Comparison of ENCODE assay signal across 8 cellular contexts in genomic region chr3:69084326-69084667, GRCh38. TPM values are rescaled to one million over a fixed set of nuclear protein-coding genes. Genes with fewer than 3 reads are reported as not detected.
DNase-seq lines count a peak whose midpoint lies in the region; TF ChIP-seq lines count a peak whose summit lies in the region.

No MANE protein-coding gene starts in this region.

- no peak overlapping the region for H2AFZ ChIP-seq in KMS-11 (ENCODE audit: low read depth)

- no peak for TF ChIP-seq CTCF in KMS-11 (conservative IDR thresholded peaks at IDR 0.05; ENCODE audit: low read depth, low read length)
- TF ChIP-seq CTCF in brain microvascular endothelial cell (IDR thresholded peaks at IDR 0.05; ENCODE audit: low read depth, low read length, missing control alignments) = no peak

- H3K4me3 ChIP-seq in GM08714 (ENCODE audit: low read length) = peak overlapping the region; percentile 84
- no peak overlapping the region for H3K4me3 ChIP-seq in KMS-11 (IDR thresholded peaks at IDR 0.05; ENCODE audit: insufficient read depth, low read depth, low read length)
- peak overlapping the region; percentile 78 for H3K4me3 ChIP-seq in brain microvascular endothelial cell (ENCODE audit: low read depth, low read length)

- H3K4me1 ChIP-seq in KMS-11 (ENCODE audit: low read depth, poor library complexity, severe bottlenecking) = peaks cover 64% of the 10 kb centered on the region

- H3K27me3 ChIP-seq in KMS-11 (ENCODE audit: insufficient read depth, low read depth) = no peaks in the 10 kb centered on the region
- H3K27me3 ChIP-seq in brain microvascular endothelial cell (replicated peaks) = no peaks in the 10 kb centered on the region

- H3K27ac ChIP-seq in KMS-11 (peak overlapping the region; percentile 78), brain microvascular endothelial cell (peak overlapping the region; percentile 88), temporal lobe (ENCODE audit: low read depth, low read length) (peak overlapping the region; percentile 73)

- no peaks in the 10 kb centered on the region for H4K20me1 ChIP-seq in KMS-11 (ENCODE audit: insufficient read depth)

- H3K9ac ChIP-seq in KMS-11 = peak overlapping the region; percentile 12; the same call in 1 of the 2 replicates

- in situ Hi-C loops in brain microvascular endothelial cell (cut with HindIII; ENCODE audit: low pct_ligation_motif_present, low sequenced_read_pairs) = no loop called here

- H3K36me3 ChIP-seq in KMS-11 (ENCODE audit: insufficient read depth) = no peaks in the 10 kb centered on the region
- H3K36me3 ChIP-seq in brain microvascular endothelial cell (replicated peaks) = no peaks in the 10 kb centered on the region

- peak; percentile 60 for DNase-seq in brain microvascular endothelial cell
- DNase-seq in left kidney (ENCODE audit: low read depth, low spot score) = peak; percentile 34
- DNase-seq in NAMALWA (ENCODE audit: low spot score) = no peak
- DNase-seq in NCI-H1105 (lab: John Stamatoyannopoulos, UW) = no peak
- DNase-seq in HT-29 (ENCODE audit: low spot score) = no peak

- peak overlapping the region; percentile 92 for H3K4me2 ChIP-seq in KMS-11

- H3K79me2 ChIP-seq in KMS-11 (ENCODE audit: insufficient read depth, low read depth) = peaks cover 55% of the 10 kb centered on the region

RNA-seq across cellular contexts. Expression of gene ARL6IP5, which starts 0.4 kb away (rescaled TPM):
- 47.2 TPM for total RNA-seq in temporal lobe
- total RNA-seq in HT-29 (2014; rRNA removed; shearing (Covaris generic)) = 29.9 and 46.3 TPM in 2 replicates

RNA-seq across cellular contexts. Expression of gene UBA3, which starts 4.1 kb away (rescaled TPM):
- 76.2 TPM for total RNA-seq in temporal lobe
- total RNA-seq in HT-29 (2014; rRNA removed; shearing (Covaris generic)) = 30.5 and 34.4 TPM in 2 replicates

RNA-seq across cellular contexts. Expression of gene TMF1, which starts 32.2 kb away (rescaled TPM):
- total RNA-seq in temporal lobe = 30.0 TPM
- 8.5 and 9.9 TPM in 2 replicates for total RNA-seq in HT-29 (2014; rRNA removed; shearing (Covaris generic))

RNA-seq across cellular contexts. Expression of gene LMOD3, which starts 38.1 kb away (rescaled TPM):
- under 0.01 TPM for total RNA-seq in temporal lobe
- 0.10 and 0.15 TPM in 2 replicates for total RNA-seq in HT-29 (2014; rRNA removed; shearing (Covaris generic))

Comparison
In these comparisons a context has a peak if more than half of its experiments do, and no peak if none do; other contexts are left out.
1. DNase-seq: peak in brain microvascular endothelial cell (single experiment) and left kidney (single experiment); none in NAMALWA (single experiment), NCI-H1105 (single experiment) and HT-29 (single experiment).
2. Peak in every context shown above with its lines, with median percentiles within 50 percentile points of each other: H3K27ac ChIP-seq.